ENCODE assay signal across 23 cellular contexts in the genomic region with DNA sequence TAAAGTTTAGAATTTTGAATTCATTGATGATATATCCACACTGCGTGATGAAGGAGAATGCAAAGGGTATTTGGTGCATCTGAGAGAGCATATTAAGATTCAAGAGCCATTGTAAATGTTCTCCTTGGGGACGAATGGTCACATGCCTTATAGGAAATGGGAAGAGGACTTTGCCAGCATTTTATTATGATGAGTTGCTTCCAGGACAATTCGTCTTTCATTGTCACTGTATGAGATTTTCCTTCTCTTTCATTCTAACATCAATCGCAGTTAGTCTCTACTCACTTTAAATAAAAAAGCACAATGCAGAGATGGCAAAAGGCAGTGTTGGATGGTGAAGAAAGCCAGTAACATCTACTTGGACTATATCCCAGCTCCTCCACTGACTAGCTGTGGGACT.
"Had no signal": no experiment of that assay in that cellular context is flagged by ENCODE, and none has a peak within 500 bp of the region (broad histone marks: within the 10 kb centered on the region; RNA-seq: fewer than 3 reads in every experiment).

No MANE protein-coding gene starts in this region.

- FAIRE-seq: colon, endothelial cell of umbilical vein, keratinocyte had no signal

- H3K36me3 ChIP-seq: left lung, lower lobe of right lung, right lobe of liver, spleen, thoracic aorta, transverse colon had no signal

- H3K27me3 ChIP-seq: left lung, right lobe of liver, spleen, transverse colon had no signal

- H3K27ac ChIP-seq: left lung, lower lobe of right lung, parathyroid adenoma, psoas muscle, right lobe of liver, spleen, thoracic aorta, transverse colon had no signal

- H3K4me1 ChIP-seq: psoas muscle, right lobe of liver had no signal

- H2AFZ ChIP-seq: parathyroid adenoma had no signal

- ATAC-seq: left lung; lower lobe of right lung; naive thymus-derived CD4-positive, alpha-beta T cell; psoas muscle; right lobe of liver; stimulated activated memory B cell treated with anti-CD40 and anti-IgM and Interleukin-4, amounts not matched to agents 10 μg/mL and 1 μg/mL and 100 μg/mL, for 72 hours had no signal

- H3K9ac ChIP-seq: parathyroid adenoma had no signal

- H3K9me3 ChIP-seq: left lung, lower lobe of right lung, psoas muscle, right lobe of liver, transverse colon had no signal

- DNase-seq: effector CD4-positive, alpha-beta T cell; endodermal cell; erythroblast; foreskin fibroblast; immature natural killer cell; left lung; lower lobe of right lung; naive thymus-derived CD4-positive, alpha-beta T cell; nephron progenitor cell; psoas muscle; retina; right lobe of liver; spleen; stimulated activated CD4-positive, alpha-beta T cell treated with anti-CD3 and anti-CD28 coated beads, Interleukin-15, amount 100 ng/mL, for 24 hours; stimulated activated CD4-positive, alpha-beta T cell treated with anti-CD3 and anti-CD28 coated beads, Interleukin-1b, Interleukin-23, amount 100 ng/mL, for 48 hours; stimulated activated CD4-positive, alpha-beta T cell treated with anti-CD3 and anti-CD28 coated beads, Interleukin-4, amount 100 ng/mL, for 24 hours; transverse colon had no signal

- H3K4me3 ChIP-seq: left lung, lower lobe of right lung, psoas muscle, right lobe of liver, spleen, thoracic aorta, transverse colon had no signal
